In the genomic region with DNA sequence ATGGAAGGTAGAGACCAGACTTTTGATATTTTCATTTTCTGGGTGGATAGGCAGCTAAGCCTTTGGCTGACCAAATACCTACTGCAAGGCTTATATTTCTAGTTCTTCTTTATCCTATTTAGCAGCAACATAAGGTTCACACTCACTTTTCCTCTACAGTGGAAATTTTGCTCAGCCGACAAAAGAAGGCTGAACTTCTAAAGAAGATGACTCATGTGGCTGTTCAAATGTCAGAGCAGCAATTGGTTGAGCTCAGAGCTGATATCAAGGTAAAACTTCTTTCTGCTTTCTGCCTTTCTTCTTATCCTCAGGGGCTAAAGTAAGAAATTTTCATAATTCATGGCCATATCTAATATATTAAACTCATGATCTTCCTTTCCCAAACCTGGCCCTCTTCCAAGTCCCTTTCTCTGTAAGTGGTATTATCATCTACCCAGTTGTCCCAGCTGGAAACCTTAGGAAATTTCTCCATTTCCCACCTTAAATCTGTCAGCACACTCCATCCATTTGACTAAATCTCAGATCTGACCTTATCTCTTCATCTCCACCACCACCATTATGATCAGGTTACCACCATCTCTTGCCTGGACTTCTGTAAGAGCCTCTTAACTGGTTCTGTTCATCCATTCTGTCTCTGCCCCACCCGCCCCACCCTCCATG, we compare ENCODE assay signal across 15 cellular contexts. TPM values are rescaled to one million over a fixed set of nuclear protein-coding genes. Genes with fewer than 3 reads are reported as not detected.
A peak's percentile ranks its signal among the peaks of the same experiment; 100 is the strongest.
DNase-seq lines count a peak whose midpoint lies in the region; ATAC-seq and TF ChIP-seq lines count a peak whose summit lies in the region.
"Had no signal": no experiment of that assay in that cellular context is flagged by ENCODE, and none has a peak within 500 bp of the region (broad histone marks: within the 10 kb centered on the region; RNA-seq: fewer than 3 reads in every experiment).

No MANE protein-coding gene starts in this region.

- POLR2A ChIA-PET in activated CD4-positive, alpha-beta T cell treated with anti-CD3 and anti-CD28 coated beads for 36 hours (lab: Charles Lee), result no interaction called here
- POLR2A ChIA-PET in activated CD4-positive, alpha-beta T cell treated with anti-CD3 and anti-CD28 coated beads, Interleukin-2, amount 10 ng/mL, durations not matched to agents 7 days and 5 days (lab: Charles Lee), result no interaction called here
- POLR2A ChIA-PET in OCI-LY7 (lab: Charles Lee), result interaction anchor here (0.6 kb wide), 1 partner anchor 240 kb away, joined by 3 read pairs; no protein-coding TSS in a partner anchor

- H3K9ac ChIP-seq in fibroblast of lung (ENCODE audit: insufficient read depth, low read length), result no peak overlapping the region

- H3K4me3 Mint-ChIP-seq in activated CD4-positive, alpha-beta T cell treated with anti-CD3 and anti-CD28 coated beads for 36 hours, result no peak overlapping the region
- no peak overlapping the region for H3K4me3 Mint-ChIP-seq in activated CD4-positive, alpha-beta T cell treated with anti-CD3 and anti-CD28 coated beads, Interleukin-2, amount 10 ng/mL, durations not matched to agents 7 days and 5 days
- H3K4me3 Mint-ChIP-seq: activated CD8-positive, alpha-beta memory T cell treated with anti-CD3 and anti-CD28 coated beads, Interleukin-2, amount 10 ng/mL, durations not matched to agents 7 days and 5 days; activated naive CD4-positive, alpha-beta T cell treated with anti-CD3 and anti-CD28 coated beads for 36 hours; neural crest cell had no signal

- H3K4me3 ChIP-seq in fibroblast of lung (replicated peaks in 1 of 4; ENCODE audit: control extremely low read depth in 1 of 4, insufficient read depth in 1 of 4, low read depth in 3 of 4, low read length in 4 of 4) (no peak overlapping the region), retinal pigment epithelial cell (ENCODE audit: low read length) (no peak overlapping the region), OCI-LY7 (ENCODE audit: low read depth, low read length, poor library complexity, severe bottlenecking) (no peak overlapping the region)
- H3K4me3 ChIP-seq: SJCRH30 had no signal

- CTCF ChIA-PET in activated CD4-positive, alpha-beta T cell treated with anti-CD3 and anti-CD28 coated beads for 36 hours (lab: Charles Lee), result interaction anchor here (0.7 to 9.4 kb wide), 7 partner anchors 13 to 300 kb away, joined by 3 to 85 read pairs (median 4); a partner anchor contains a TSS
- CTCF ChIA-PET in activated CD4-positive, alpha-beta T cell treated with anti-CD3 and anti-CD28 coated beads, Interleukin-2, amount 10 ng/mL, durations not matched to agents 7 days and 5 days (lab: Charles Lee), result interaction anchor here (0.6 to 2.6 kb wide), 3 partner anchors 21 to 172 kb away, joined by 4 to 8 read pairs (median 5); a partner anchor contains a TSS
- CTCF ChIA-PET in OCI-LY7 (lab: Charles Lee; ENCODE audit: unreplicated experiment), result no interaction called here

- no peaks in the 10 kb centered on the region for H3K36me3 ChIP-seq in fibroblast of lung (ENCODE audit: control insufficient read depth, insufficient read depth, low read length)
- peaks cover 16% of the 10 kb centered on the region; the same call in 1 of the 2 replicates for H3K36me3 ChIP-seq in OCI-LY7 (ENCODE audit: insufficient read depth, low read length)

- no peaks in the 10 kb centered on the region for H3K27me3 ChIP-seq in fibroblast of lung (ENCODE audit: control insufficient read depth, insufficient read depth, low read length)
- H3K27me3 ChIP-seq: SJCRH30 had no signal

- ATAC-seq in activated CD4-positive, alpha-beta T cell treated with anti-CD3 and anti-CD28 coated beads for 36 hours, result peak; percentile 76
- ATAC-seq: activated CD8-positive, alpha-beta memory T cell treated with anti-CD3 and anti-CD28 coated beads, Interleukin-2, amount 10 ng/mL, durations not matched to agents 7 days and 5 days had no signal

- H4K20me1 ChIP-seq in fibroblast of lung (ENCODE audit: control insufficient read depth, extremely low read depth, insufficient read depth, low read length) (no peaks in the 10 kb centered on the region), OCI-LY7 (ENCODE audit: insufficient read depth, low read length) (no peaks in the 10 kb centered on the region)

- H3K9me2 ChIP-seq in OCI-LY7 (ENCODE audit: insufficient read depth, low read length), result no peaks in the 10 kb centered on the region

- peak overlapping the region; percentile 48 for H3K27ac Mint-ChIP-seq in activated CD4-positive, alpha-beta T cell treated with anti-CD3 and anti-CD28 coated beads for 36 hours
- no peak overlapping the region for H3K27ac Mint-ChIP-seq in activated CD4-positive, alpha-beta T cell treated with anti-CD3 and anti-CD28 coated beads, Interleukin-2, amount 10 ng/mL, durations not matched to agents 7 days and 5 days
- H3K27ac Mint-ChIP-seq: activated CD8-positive, alpha-beta memory T cell treated with anti-CD3 and anti-CD28 coated beads, Interleukin-2, amount 10 ng/mL, durations not matched to agents 7 days and 5 days; activated naive CD4-positive, alpha-beta T cell treated with anti-CD3 and anti-CD28 coated beads for 36 hours had no signal

- BruUV-seq in OCI-LY7 (replicated peaks; lab: Mats Ljungman, UMichigan), result no TSS peak

- TF ChIP-seq CTCF in fibroblast of lung (conservative IDR thresholded peaks at IDR 0.05 in 1 of 2, IDR thresholded peaks at IDR 0.05 in 1 of 2; ENCODE audit: low read depth in 1 of 2, low read length in 2 of 2), result no peak
- TF ChIP-seq CTCF in retinal pigment epithelial cell (conservative IDR thresholded peaks at IDR 0.05; ENCODE audit: low read depth, low read length), result no peak
- TF ChIP-seq CTCF in OCI-LY7 (conservative IDR thresholded peaks at IDR 0.05; ENCODE audit: low read length), result no peak

- peaks cover 11% of the 10 kb centered on the region for H3K4me1 Mint-ChIP-seq in activated CD4-positive, alpha-beta T cell treated with anti-CD3 and anti-CD28 coated beads for 36 hours
- H3K4me1 Mint-ChIP-seq in activated CD4-positive, alpha-beta T cell treated with anti-CD3 and anti-CD28 coated beads, Interleukin-2, amount 10 ng/mL, durations not matched to agents 7 days and 5 days, result peaks cover 2% of the 10 kb centered on the region
- H3K4me1 Mint-ChIP-seq: neural crest cell had no signal

- H3K36me3 Mint-ChIP-seq in activated CD4-positive, alpha-beta T cell treated with anti-CD3 and anti-CD28 coated beads for 36 hours (ENCODE audit: low read depth), result no peaks in the 10 kb centered on the region
- peaks cover 2% of the 10 kb centered on the region for H3K36me3 Mint-ChIP-seq in activated CD4-positive, alpha-beta T cell treated with anti-CD3 and anti-CD28 coated beads, Interleukin-2, amount 10 ng/mL, durations not matched to agents 7 days and 5 days (ENCODE audit: low read depth)

- H3K4me1 ChIP-seq in fibroblast of lung (ENCODE audit: control insufficient read depth, extremely low read depth, insufficient read depth, low read length), result peaks cover 5% of the 10 kb centered on the region
- peaks cover 17% of the 10 kb centered on the region for H3K4me1 ChIP-seq in OCI-LY7 (ENCODE audit: insufficient read depth, low read length, poor library complexity, severe bottlenecking)

- H3K27ac ChIP-seq in fibroblast of lung (ENCODE audit: insufficient read depth, low read length) (no peak overlapping the region), OCI-LY7 (ENCODE audit: low read depth, low read length, poor library complexity, severe bottlenecking) (no peak overlapping the region)
- H3K27ac ChIP-seq: SJCRH30 had no signal

- no peaks in the 10 kb centered on the region for H3K27me3 Mint-ChIP-seq in activated CD4-positive, alpha-beta T cell treated with anti-CD3 and anti-CD28 coated beads for 36 hours
- H3K27me3 Mint-ChIP-seq in activated CD4-positive, alpha-beta T cell treated with anti-CD3 and anti-CD28 coated beads, Interleukin-2, amount 10 ng/mL, durations not matched to agents 7 days and 5 days, result no peaks in the 10 kb centered on the region
- H3K27me3 Mint-ChIP-seq: activated CD8-positive, alpha-beta memory T cell treated with anti-CD3 and anti-CD28 coated beads, Interleukin-2, amount 10 ng/mL, durations not matched to agents 7 days and 5 days had no signal

- H3K4me2 ChIP-seq in fibroblast of lung (ENCODE audit: extremely low read depth, insufficient read depth, low read length), result no peak overlapping the region
- H3K4me2 ChIP-seq in OCI-LY7 (ENCODE audit: low read length), result no peak overlapping the region

- DNase-seq in activated CD4-positive, alpha-beta T cell treated with anti-CD3 and anti-CD28 coated beads for 36 hours, result no peak
- no peak for DNase-seq in activated CD4-positive, alpha-beta T cell treated with anti-CD3 and anti-CD28 coated beads, Interleukin-2, amount 10 ng/mL, durations not matched to agents 7 days and 5 days
- peak; percentile 32 for DNase-seq in SK-N-DZ (ENCODE audit: low spot score)
- peak; percentile 53 to 63 for DNase-seq in fibroblast of lung (ENCODE audit: low read depth in 2 of 2)
- DNase-seq in retinal pigment epithelial cell (ENCODE audit: low read depth), result peak; percentile 32
- no peak for DNase-seq in superior temporal gyrus (ENCODE audit: extremely low spot score)
- DNase-seq in OCI-LY7 (ENCODE audit: low spot score), result no peak
- DNase-seq in COR-L47 (lab: John Stamatoyannopoulos, UW), result no peak
- DNase-seq: activated CD8-positive, alpha-beta memory T cell treated with anti-CD3 and anti-CD28 coated beads, Interleukin-2, amount 10 ng/mL, durations not matched to agents 7 days and 5 days; activated naive CD4-positive, alpha-beta T cell treated with anti-CD3 and anti-CD28 coated beads for 36 hours; mammary epithelial cell; NCI-H2081 treated with DMSO at 0.1 percent for 48 hours; NK-92 treated with Interleukin-12 subunit alpha and Interleukin-12 subunit beta, amount 100 ng/mL, for 24 hours; SJCRH30 had no signal

- H3K9me3 Mint-ChIP-seq in activated CD4-positive, alpha-beta T cell treated with anti-CD3 and anti-CD28 coated beads for 36 hours (ENCODE audit: low read depth), result no peaks in the 10 kb centered on the region
- no peaks in the 10 kb centered on the region for H3K9me3 Mint-ChIP-seq in activated CD4-positive, alpha-beta T cell treated with anti-CD3 and anti-CD28 coated beads, Interleukin-2, amount 10 ng/mL, durations not matched to agents 7 days and 5 days
- H3K9me3 Mint-ChIP-seq: activated naive CD4-positive, alpha-beta T cell treated with anti-CD3 and anti-CD28 coated beads for 36 hours; neural crest cell had no signal

- H3K79me2 ChIP-seq in fibroblast of lung (ENCODE audit: control insufficient read depth, insufficient read depth, low read length) (no peaks in the 10 kb centered on the region), OCI-LY7 (ENCODE audit: insufficient read depth, low read depth, low read length) (no peaks in the 10 kb centered on the region)

- intact Hi-C loops in activated CD4-positive, alpha-beta T cell treated with anti-CD3 and anti-CD28 coated beads for 36 hours (cut with DNase I, micrococcal nuclease), result no loop called here
- intact Hi-C loops in OCI-LY7 (cut with micrococcal nuclease; ENCODE audit: unreplicated experiment), result no loop called here

- H3K9me3 ChIP-seq in fibroblast of lung (ENCODE audit: control insufficient read depth, insufficient read depth, low read depth, low read length) (no peaks in the 10 kb centered on the region), OCI-LY7 (ENCODE audit: low read length) (no peaks in the 10 kb centered on the region)
- H3K9me3 ChIP-seq: SJCRH30 had no signal

- no peak overlapping the region for H2AFZ ChIP-seq in fibroblast of lung (ENCODE audit: low read length)
- H2AFZ ChIP-seq in OCI-LY7 (ENCODE audit: low read length), result no peak overlapping the region

RNA-seq across cellular contexts. Expression of a gene that starts 19.8 kb away (rescaled TPM):
- 1 to 10 TPM; 2.4 to 3.3 TPM for total RNA-seq in activated CD4-positive, alpha-beta T cell treated with anti-CD3 and anti-CD28 coated beads for 36 hours
- total RNA-seq in activated CD4-positive, alpha-beta T cell treated with anti-CD3 and anti-CD28 coated beads, Interleukin-2, amount 10 ng/mL, durations not matched to agents 7 days and 5 days, result 1 to 10 TPM; 1.9 to 2.3 TPM
- 7.2 and 8.5 TPM in 2 replicates for polyA plus RNA-seq in SK-N-DZ (2014; cell fraction: cytosol; rRNA removed)
- polyA plus RNA-seq in SK-N-DZ (2014; cell fraction: nucleus; rRNA removed), result 15.3 and 21.5 TPM in 2 replicates
- 0.17 and 0.26 TPM in 2 replicates for total RNA-seq in fibroblast of lung
- polyA plus RNA-seq in fibroblast of lung, result 0.05 and 0.09 TPM in 2 replicates
- 0.05 and 0.20 TPM in 2 replicates for polyA plus RNA-seq in fibroblast of lung (2012)
- not detected in 2 replicates for polyA minus RNA-seq in fibroblast of lung (ENCODE audit: low replicate concordance)
- 0.05 and 0.06 TPM in 2 replicates for total RNA-seq in OCI-LY7 (2014; rRNA removed; shearing (Covaris generic))
- total RNA-seq in OCI-LY7 (2022), result 0.57 TPM in 1 of 2 replicates, not detected in the other

RNA-seq across cellular contexts. Expression of a gene that starts 48.9 kb away (rescaled TPM):
- total RNA-seq in activated CD4-positive, alpha-beta T cell treated with anti-CD3 and anti-CD28 coated beads for 36 hours, result 10 to 100 TPM; 48.2 to 58.2 TPM
- total RNA-seq in activated CD4-positive, alpha-beta T cell treated with anti-CD3 and anti-CD28 coated beads, Interleukin-2, amount 10 ng/mL, durations not matched to agents 7 days and 5 days, result 10 to 100 TPM; 85.3 to 89.2 TPM
- polyA plus RNA-seq in SK-N-DZ (2014; cell fraction: cytosol; rRNA removed), result 128 and 140 TPM in 2 replicates
- polyA plus RNA-seq in SK-N-DZ (2014; cell fraction: nucleus; rRNA removed), result 202 and 227 TPM in 2 replicates
- total RNA-seq in fibroblast of lung, result 37.5 and 52.2 TPM in 2 replicates
- 51.1 and 55.4 TPM in 2 replicates for polyA plus RNA-seq in fibroblast of lung
- 43.0 and 57.5 TPM in 2 replicates for polyA plus RNA-seq in fibroblast of lung (2012)
- 103 and 119 TPM in 2 replicates for polyA minus RNA-seq in fibroblast of lung (ENCODE audit: low replicate concordance)
- total RNA-seq in OCI-LY7 (2014; rRNA removed; shearing (Covaris generic)), result 72.0 and 75.6 TPM in 2 replicates
- 65.4 and 72.4 TPM in 2 replicates for total RNA-seq in OCI-LY7 (2022)

Comparison
In these comparisons a context has a peak if more than half of its experiments do, and no peak if none do; other contexts are left out.
1. DNase-seq: peak in SK-N-DZ (single experiment), fibroblast of lung (2 of 2) and retinal pigment epithelial cell (single experiment); none in activated CD4-positive, alpha-beta T cell treated with anti-CD3 and anti-CD28 coated beads for 36 hours (single experiment), activated CD4-positive, alpha-beta T cell treated with anti-CD3 and anti-CD28 coated beads, Interleukin-2, amount 10 ng/mL, durations not matched to agents 7 days and 5 days (single experiment), superior temporal gyrus (single experiment), OCI-LY7 (single experiment) and COR-L47 (single experiment).